In the genomic region with DNA sequence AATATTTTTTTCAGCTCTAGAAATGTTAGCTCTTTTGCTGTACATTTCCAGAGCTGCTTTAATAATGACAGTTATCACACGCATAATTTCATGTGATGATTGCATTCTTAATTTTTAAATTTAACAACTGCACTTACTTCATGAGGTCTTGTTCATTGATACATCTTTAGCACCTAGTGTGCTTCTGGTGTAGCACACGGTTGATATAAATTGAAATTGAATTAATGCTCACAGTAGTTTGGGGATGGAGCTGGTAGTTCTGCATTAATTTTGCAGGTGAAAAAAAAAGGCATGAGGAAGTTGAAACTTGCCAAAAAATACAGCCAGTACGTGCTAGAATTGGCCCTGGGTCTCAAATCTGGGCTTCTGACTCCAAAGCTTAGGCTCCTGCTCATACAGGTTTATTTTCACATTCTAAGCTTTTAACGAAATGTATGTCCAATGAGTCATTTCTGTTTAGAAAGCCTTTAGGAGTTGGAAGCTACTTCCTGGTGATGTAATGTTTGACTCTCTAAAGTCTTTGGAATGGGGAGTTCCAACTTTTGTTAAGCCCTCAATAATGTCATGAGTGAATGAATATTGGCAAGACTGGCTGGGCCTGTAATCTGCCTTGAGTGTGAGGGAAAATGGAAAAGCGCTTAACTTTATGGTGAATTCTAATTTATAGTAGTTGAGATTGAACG, we compare ENCODE assay signal across 8 cellular contexts. TPM values are rescaled to one million over a fixed set of nuclear protein-coding genes. Genes with fewer than 3 reads are reported as not detected.
A peak's percentile ranks its signal among the peaks of the same experiment; 100 is the strongest.
DNase-seq lines count a peak whose midpoint lies in the region; ATAC-seq, FAIRE-seq and TF ChIP-seq lines count a peak whose summit lies in the region.

No MANE protein-coding gene starts in this region.

- H3K4me1 ChIP-seq in neuronal stem cell (ENCODE audit: control insufficient read depth in 2 of 2, insufficient read depth in 1 of 2, low read depth in 1 of 2, low read length in 2 of 2): peaks cover 6 to 14% of the 10 kb centered on the region in 2 donors

- H3K27ac ChIP-seq in neuronal stem cell (replicated peaks; ENCODE audit: low read length): peak overlapping the region; percentile 52

- H2BK5ac ChIP-seq in neuronal stem cell (ENCODE audit: low read length): no peak overlapping the region

- no peak overlapping the region for H3K9ac ChIP-seq in neuronal stem cell (ENCODE audit: low read depth, low read length, poor library complexity)

- no peak overlapping the region for H4K91ac ChIP-seq in neuronal stem cell (ENCODE audit: low read depth, low read length, poor library complexity)

- H3K18ac ChIP-seq in neuronal stem cell (ENCODE audit: low read length): no peak overlapping the region

- H3K36me3 ChIP-seq in neuronal stem cell (replicated peaks in 1 of 2; ENCODE audit: control insufficient read depth in 2 of 2, insufficient read depth in 2 of 2, low read length in 2 of 2): peaks cover 9 to 71% of the 10 kb centered on the region in 2 donors

- WGBS in neuronal stem cell (ENCODE audit: extremely low coverage in 2 of 2, insufficient read length in 2 of 2, insufficient replicate concordance in 1 of 2), 2 donors: no CpG with 5 or more reads among the region's 6 CpGs

- FAIRE-seq in frontal cortex (lab: Jason Lieb, UNC): no peak

- H3K4me2 ChIP-seq in neuronal stem cell (ENCODE audit: insufficient read depth, low read length, poor library complexity, severe bottlenecking): no peak overlapping the region

- TF ChIP-seq CTCF in epithelial cell of proximal tubule (conservative IDR thresholded peaks at IDR 0.05; ENCODE audit: low read depth, low read length): no peak

- H3K23ac ChIP-seq in neuronal stem cell (ENCODE audit: low read depth, low read length, poor library complexity): no peak overlapping the region

- no peak overlapping the region for H2BK12ac ChIP-seq in neuronal stem cell (ENCODE audit: low read length)

- no peak overlapping the region for H2AK5ac ChIP-seq in neuronal stem cell (ENCODE audit: low read depth, low read length)

- H3K4ac ChIP-seq in neuronal stem cell (ENCODE audit: low read length): no peak overlapping the region

- no peak overlapping the region for H4K8ac ChIP-seq in neuronal stem cell (ENCODE audit: low read depth, low read length)

- no peak overlapping the region for H3K4me3 ChIP-seq in epithelial cell of proximal tubule (ENCODE audit: low read depth, low read length)
- no peak overlapping the region for H3K4me3 ChIP-seq in neuronal stem cell (ENCODE audit: low read length in 2 of 2)

- no peaks in the 10 kb centered on the region for H3K27me3 ChIP-seq in neuronal stem cell (ENCODE audit: control insufficient read depth in 3 of 3, insufficient read depth in 3 of 3, low read depth in 1 of 3, low read length in 3 of 3)

- no peak overlapping the region for H2BK15ac ChIP-seq in neuronal stem cell (ENCODE audit: low read length)

- no peak for ATAC-seq in HG03135 (IDR thresholded peaks at IDR 0.05; ENCODE audit: unreplicated experiment)

- no peak overlapping the region for H2BK120ac ChIP-seq in neuronal stem cell (ENCODE audit: low read depth, low read length)

- H3K79me1 ChIP-seq in neuronal stem cell (ENCODE audit: low read depth, low read length): peaks cover 9% of the 10 kb centered on the region

- H3K14ac ChIP-seq in neuronal stem cell (ENCODE audit: low read length): no peak overlapping the region

- H3K9me3 ChIP-seq in neuronal stem cell (replicated peaks in 1 of 2; ENCODE audit: control insufficient read depth in 2 of 2, insufficient read depth in 1 of 2, low read depth in 1 of 2, low read length in 2 of 2): no peaks in the 10 kb centered on the region

- DNase-seq in Daoy (ENCODE audit: low read depth): peak; percentile 81
- peak; percentile 98 for DNase-seq in epithelial cell of proximal tubule (ENCODE audit: low read depth)
- no peak for DNase-seq in neuronal stem cell (ENCODE audit: low spot score)
- DNase-seq in frontal cortex (ENCODE audit: low spot score in 2 of 2): no peak
- no peak for DNase-seq in NCI-H345 (lab: John Stamatoyannopoulos, UW)
- DNase-seq in stimulated activated CD4-positive, alpha-beta T cell treated with anti-CD3 and anti-CD28 coated beads, Interleukin-1b, Interleukin-23, amount 100 ng/mL, for 48 hours: no peak

- no peak overlapping the region for H2AFZ ChIP-seq in neuronal stem cell (ENCODE audit: low read length)

TF ChIP-seq in PFSK-1, 5 proteins besides CTCF, POLR2A, EP300 and RAD21:
- TF ChIP-seq FOXP2 (optimal IDR thresholded peaks at IDR 0.05; ENCODE audit: borderline replicate concordance, extremely low read depth, extremely low read length, insufficient read depth) (no peak), SIN3A (IDR thresholded peaks at IDR 0.05; ENCODE audit: borderline replicate concordance, insufficient read depth, low read length) (0 out of 2 replicates have a peak, but pooled peaks have one; percentile 6), POLR2AphosphoS5 (IDR thresholded peaks at IDR 0.05; ENCODE audit: low read depth, low read length) (no peak)

RNA-seq across cellular contexts. Expression of a gene that starts 10.9 kb away (rescaled TPM):
- total RNA-seq in Daoy (2014; rRNA removed; shearing (Covaris generic)): 62.6 and 83.4 TPM in 2 replicates
- 341 TPM for polyA plus RNA-seq in PFSK-1 (2012; ENCODE audit: insufficient read length, low read depth)
- total RNA-seq in epithelial cell of proximal tubule: 291 and 303 TPM in 2 replicates
- 260 TPM for polyA plus RNA-seq in neuronal stem cell (2013, experiment 1 of 2)
- polyA plus RNA-seq in neuronal stem cell (2013, experiment 2 of 2): 262 TPM
- total RNA-seq in frontal cortex: 41.2 TPM

RNA-seq across cellular contexts. Expression of a gene that starts 36.5 kb away (rescaled TPM):
- total RNA-seq in Daoy (2014; rRNA removed; shearing (Covaris generic)): 22.2 and 22.9 TPM in 2 replicates
- polyA plus RNA-seq in PFSK-1 (2012; ENCODE audit: insufficient read length, low read depth): 43.2 TPM
- total RNA-seq in epithelial cell of proximal tubule (12.3 and 14.5 TPM in 2 replicates), frontal cortex (47.7 TPM)
- polyA plus RNA-seq in neuronal stem cell (2013, experiment 1 of 2): 17.8 TPM
- polyA plus RNA-seq in neuronal stem cell (2013, experiment 2 of 2): 15.1 TPM

Comparison
In these comparisons a context has a peak if more than half of its experiments do, and no peak if none do; other contexts are left out.
1. DNase-seq: peak in Daoy (single experiment) and epithelial cell of proximal tubule (single experiment); none in neuronal stem cell (single experiment), frontal cortex (0 of 2), NCI-H345 (single experiment) and stimulated activated CD4-positive, alpha-beta T cell treated with anti-CD3 and anti-CD28 coated beads, Interleukin-1b, Interleukin-23, amount 100 ng/mL, for 48 hours (single experiment).